Comparison of ENCODE assay signal across 25 cellular contexts in the genomic region with DNA sequence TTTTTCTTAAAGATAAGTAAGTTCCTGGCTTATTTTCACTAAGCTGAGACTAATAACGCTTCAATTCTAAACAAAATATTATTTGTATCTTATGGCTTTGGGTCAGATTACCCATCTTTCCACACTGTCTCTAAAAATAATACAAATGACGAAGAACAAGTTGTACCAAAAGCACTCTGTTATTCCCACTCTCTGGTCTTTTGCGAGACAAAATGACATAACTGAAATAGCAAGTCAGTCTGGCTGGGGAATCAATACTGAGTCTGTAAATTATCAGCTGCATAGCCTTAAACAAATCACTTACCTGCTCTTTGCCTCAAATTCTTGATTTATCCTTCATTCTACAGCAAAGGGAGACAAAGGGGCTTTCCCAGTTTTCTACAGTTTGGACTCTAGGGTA. TPM values are rescaled to one million over a fixed set of nuclear protein-coding genes. Genes with fewer than 3 reads are reported as not detected.
DNase-seq lines count a peak whose midpoint lies in the region; TF ChIP-seq lines count a peak whose summit lies in the region.
"Had no signal": no experiment of that assay in that cellular context is flagged by ENCODE, and none has a peak within 500 bp of the region (broad histone marks: within the 10 kb centered on the region; RNA-seq: fewer than 3 reads in every experiment).

No MANE protein-coding gene starts in this region.

- no peak for TF ChIP-seq CTCF in HEK293 (tag by site-specific recombination; IDR thresholded peaks at IDR 0.05)
- no peak for TF ChIP-seq CTCF in brain microvascular endothelial cell (IDR thresholded peaks at IDR 0.05; ENCODE audit: low read depth, low read length, missing control alignments)
- no peak for TF ChIP-seq CTCF in mesothelial cell of epicardium (IDR thresholded peaks at IDR 0.05; ENCODE audit: unreplicated experiment)
- TF ChIP-seq CTCF in smooth muscle cell (IDR thresholded peaks at IDR 0.05; ENCODE audit: borderline replicate concordance, insufficient read depth, poor library complexity, severe bottlenecking): no peak

- peaks cover 10% of the 10 kb centered on the region for H3F3A ChIP-seq in smooth muscle cell (ENCODE audit: low read depth)

- H3K27ac ChIP-seq in HEK293 (ENCODE audit: extremely low read depth, low read depth, low read length): 0 out of 2 replicates have a peak overlapping the region, but pooled peaks have one; percentile 19
- H3K27ac ChIP-seq in brain microvascular endothelial cell: peak overlapping the region; percentile 42
- peak overlapping the region; percentile 52 for H3K27ac ChIP-seq in smooth muscle cell (ENCODE audit: low read depth)
- H3K27ac ChIP-seq: BLaER1 treated with 17β-estradiol and CSF1 and Interleukin-3, amounts not matched to agents 10 nM and 100 nM; skin epidermis had no signal

- POLR2A ChIA-PET in HEK293 (lab: Yijun Ruan, JAX): no interaction called here

- no peak overlapping the region for H2AFZ ChIP-seq in smooth muscle cell (ENCODE audit: low read depth)

- H3K9me3 ChIP-seq in HEK293 (ENCODE audit: control insufficient read depth, insufficient read depth, low read depth, low read length) (no peaks in the 10 kb centered on the region), smooth muscle cell (replicated peaks; ENCODE audit: low read depth) (no peaks in the 10 kb centered on the region)
- H3K9me3 ChIP-seq: HAP-1, left lung, mucosa of descending colon, Peyer's patch, upper lobe of left lung had no signal

- H3K4me2 ChIP-seq in smooth muscle cell: no peak overlapping the region
- H3K4me2 ChIP-seq: BLaER1 treated with 17β-estradiol and CSF1 and Interleukin-3, amounts not matched to agents 10 nM and 100 nM had no signal

- peaks cover 6% of the 10 kb centered on the region for H3K4me1 ChIP-seq in HEK293 (ENCODE audit: control insufficient read depth, insufficient read depth, low read length)
- no peaks in the 10 kb centered on the region for H3K4me1 ChIP-seq in smooth muscle cell (ENCODE audit: low read depth)

- H3K79me2 ChIP-seq in smooth muscle cell (ENCODE audit: low read depth): no peaks in the 10 kb centered on the region

- H3K4me3 ChIP-seq in HEK293 (ENCODE audit: low read depth, low read length): no peak overlapping the region
- H3K4me3 ChIP-seq in brain microvascular endothelial cell (ENCODE audit: low read depth, low read length): no peak overlapping the region
- no peak overlapping the region for H3K4me3 ChIP-seq in smooth muscle cell
- H3K4me3 ChIP-seq: BLaER1 treated with 17β-estradiol and CSF1 and Interleukin-3, amounts not matched to agents 10 nM and 100 nM; HAP-1; K562; left lung; mucosa of descending colon; Peyer's patch; skin epidermis; upper lobe of left lung had no signal

- H3K9ac ChIP-seq in smooth muscle cell (ENCODE audit: low read depth): no peak overlapping the region
- H3K9ac ChIP-seq: BLaER1 treated with 17β-estradiol and CSF1 and Interleukin-3, amounts not matched to agents 10 nM and 100 nM had no signal

- no peaks in the 10 kb centered on the region for H3K27me3 Mint-ChIP-seq in mesothelial cell of epicardium (ENCODE audit: low read depth)
- H3K27me3 Mint-ChIP-seq: activated CD4-positive, alpha-beta memory T cell treated with anti-CD3 and anti-CD28 coated beads for 36 hours had no signal

- DNase-seq in brain microvascular endothelial cell: no peak
- DNase-seq in mesothelial cell of epicardium (ENCODE audit: low spot score in 2 of 2, unreplicated experiment in 2 of 2): no peak
- DNase-seq in smooth muscle cell (lab: John Stamatoyannopoulos, UW; ENCODE audit: unreplicated experiment): no peak
- no peak for DNase-seq in hippocampal formation (lab: John Stamatoyannopoulos, UW)
- no peak for DNase-seq in UCSD-AML1 (lab: John Stamatoyannopoulos, UW; ENCODE audit: unreplicated experiment)
- DNase-seq in T-helper 9 cell: no peak
- DNase-seq in pons (ENCODE audit: low spot score): no peak
- DNase-seq: activated CD4-positive, alpha-beta memory T cell treated with anti-CD3 and anti-CD28 coated beads for 36 hours; activated CD4-positive, CD25-positive, alpha-beta regulatory T cell treated with anti-CD3 and anti-CD28 coated beads, Interleukin-2, amount 50 U/mL, for 72 hours; activated naive CD8-positive, alpha-beta T cell treated with anti-CD3 and anti-CD28 coated beads for 36 hours; cerebellar nuclear complex; left lung; mucosa of descending colon; NCI-H1105 treated with DMSO at 0.1 percent for 48 hours; NCI-H1930; NCI-H526; nephron progenitor cell; Peyer's patch; T-cell; upper lobe of left lung had no signal

- H3K27me3 ChIP-seq in brain microvascular endothelial cell (replicated peaks) (no peaks in the 10 kb centered on the region), smooth muscle cell (ENCODE audit: low read depth) (no peaks in the 10 kb centered on the region)
- H3K27me3 ChIP-seq: BLaER1 treated with 17β-estradiol and CSF1 and Interleukin-3, amounts not matched to agents 10 nM and 100 nM; left lung; Peyer's patch; upper lobe of left lung had no signal

- H3K4me1 Mint-ChIP-seq in mesothelial cell of epicardium: peaks cover 29% of the 10 kb centered on the region
- H3K4me1 Mint-ChIP-seq: activated naive CD8-positive, alpha-beta T cell treated with anti-CD3 and anti-CD28 coated beads for 36 hours had no signal

- H3K27ac Mint-ChIP-seq in mesothelial cell of epicardium: peak overlapping the region; percentile 69
- H3K27ac Mint-ChIP-seq: activated CD4-positive, alpha-beta memory T cell treated with anti-CD3 and anti-CD28 coated beads for 36 hours; activated naive CD8-positive, alpha-beta T cell treated with anti-CD3 and anti-CD28 coated beads for 36 hours; nephron progenitor cell; T-cell had no signal

- H4K20me1 ChIP-seq in smooth muscle cell (ENCODE audit: low read depth): no peaks in the 10 kb centered on the region
- H4K20me1 ChIP-seq: BLaER1 treated with 17β-estradiol and CSF1 and Interleukin-3, amounts not matched to agents 10 nM and 100 nM had no signal

- WGBS in smooth muscle cell (ENCODE audit: low lambda C conversion rate): 72% methylated on average over 3 of the region's 3 CpGs

- H3K4me3 Mint-ChIP-seq in mesothelial cell of epicardium: no peak overlapping the region
- H3K4me3 Mint-ChIP-seq: activated CD4-positive, alpha-beta memory T cell treated with anti-CD3 and anti-CD28 coated beads for 36 hours; activated naive CD8-positive, alpha-beta T cell treated with anti-CD3 and anti-CD28 coated beads for 36 hours; T-cell had no signal

- H3K36me3 Mint-ChIP-seq in mesothelial cell of epicardium: no peaks in the 10 kb centered on the region
- H3K36me3 Mint-ChIP-seq: activated CD4-positive, alpha-beta memory T cell treated with anti-CD3 and anti-CD28 coated beads for 36 hours; activated naive CD8-positive, alpha-beta T cell treated with anti-CD3 and anti-CD28 coated beads for 36 hours; T-cell had no signal

- in situ Hi-C loops in brain microvascular endothelial cell (cut with HindIII; ENCODE audit: low pct_ligation_motif_present, low sequenced_read_pairs): no loop called here

- H3K36me3 ChIP-seq in HEK293 (ENCODE audit: control insufficient read depth in 2 of 2, insufficient read depth in 1 of 2, low read length in 2 of 2) (no peaks in the 10 kb centered on the region), brain microvascular endothelial cell (replicated peaks) (no peaks in the 10 kb centered on the region), smooth muscle cell (ENCODE audit: low read depth) (no peaks in the 10 kb centered on the region)
- H3K36me3 ChIP-seq: BLaER1 treated with 17β-estradiol and CSF1 and Interleukin-3, amounts not matched to agents 10 nM and 100 nM; HAP-1; left lung; Peyer's patch; upper lobe of left lung had no signal

- H3K9me3 Mint-ChIP-seq in mesothelial cell of epicardium: peaks cover 4% of the 10 kb centered on the region
- H3K9me3 Mint-ChIP-seq: activated CD4-positive, alpha-beta memory T cell treated with anti-CD3 and anti-CD28 coated beads for 36 hours; activated naive CD8-positive, alpha-beta T cell treated with anti-CD3 and anti-CD28 coated beads for 36 hours; T-cell had no signal

- CTCF ChIA-PET in HEK293 (lab: Yijun Ruan, JAX): no interaction called here

TF ChIP-seq in HEK293, 187 proteins besides CTCF, POLR2A, EP300 and RAD21:
- no peak for TF ChIP-seq ZNF513 (tag by site-specific recombination; IDR thresholded peaks at IDR 0.05)
- TF ChIP-seq ZNF660 (tag by site-specific recombination; IDR thresholded peaks at IDR 0.05): 0 out of 2 replicates have a peak, but pooled peaks have one; percentile 59
TF ChIP-seq in HEK293: peak in this region for 1.

RNA-seq across cellular contexts. Expression of gene SOWAHB, which starts 40.9 kb away (rescaled TPM):
- 1.1 to 1.3 TPM (median 1.2 TPM) in 3 replicates for total RNA-seq in mesothelial cell of epicardium
- 4.6 and 8.7 TPM in 2 replicates for total RNA-seq in smooth muscle cell
- polyA plus RNA-seq in smooth muscle cell: 0.81 and 6.8 TPM in 2 replicates
- total RNA-seq: activated CD4-positive, alpha-beta memory T cell treated with anti-CD3 and anti-CD28 coated beads for 36 hours; K562 had no signal
- polyA plus RNA-seq: K562 had no signal
